16 cellular contexts compared by ENCODE assay signal in the genomic region with DNA sequence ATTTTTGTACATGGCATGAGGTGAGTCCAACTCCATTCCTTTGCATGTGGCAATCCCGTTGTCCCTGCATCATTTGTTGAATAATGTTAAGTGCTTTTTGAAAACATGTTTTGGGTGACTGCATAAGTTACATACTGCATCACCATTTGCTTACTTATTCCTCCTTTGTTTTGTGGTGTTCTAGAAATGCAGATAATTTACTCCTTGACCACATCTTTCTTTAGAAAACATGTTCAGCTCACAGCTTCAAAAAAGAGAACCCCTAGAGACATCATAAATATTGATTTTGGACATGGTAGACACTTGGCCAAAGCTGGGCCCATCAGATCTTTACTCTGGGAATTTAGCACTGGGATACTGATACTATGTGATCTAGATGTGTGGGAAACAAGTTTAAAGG.
"Had no signal": no experiment of that assay in that cellular context is flagged by ENCODE, and none has a peak within 500 bp of the region (broad histone marks: within the 10 kb centered on the region; RNA-seq: fewer than 3 reads in every experiment).

No MANE protein-coding gene starts in this region.

- H3K9me3 ChIP-seq: testis had no signal

- H3K36me3 ChIP-seq: heart left ventricle had no signal

- H3K4me3 Mint-ChIP-seq: activated CD4-positive, alpha-beta memory T cell treated with anti-CD3 and anti-CD28 coated beads for 36 hours; activated naive CD8-positive, alpha-beta T cell treated with anti-CD3 and anti-CD28 coated beads for 36 hours; activated T-cell treated with anti-CD3 and anti-CD28 coated beads, Interleukin-2, amount 50 U/mL, for 4 hours; memory B cell; nephron progenitor cell; stimulated activated naive CD8-positive, alpha-beta T cell treated with anti-CD3 and anti-CD28 coated beads, Interleukin-15, Interleukin-2, amounts not matched to agents 100 ng/mL and 50 ng/mL, for 24 hours had no signal

- H3K4me3 ChIP-seq: heart left ventricle, testis had no signal

- H3K4me1 Mint-ChIP-seq: memory B cell, nephron progenitor cell had no signal

- H3K27me3 Mint-ChIP-seq: activated naive CD8-positive, alpha-beta T cell treated with anti-CD3 and anti-CD28 coated beads for 36 hours; stimulated activated naive CD8-positive, alpha-beta T cell treated with anti-CD3 and anti-CD28 coated beads, Interleukin-15, Interleukin-2, amounts not matched to agents 100 ng/mL and 50 ng/mL, for 24 hours had no signal

- H3K27me3 ChIP-seq: heart left ventricle, testis had no signal

- FAIRE-seq: frontal cortex, islet of Langerhans, urothelium cell line had no signal

- H3K27ac ChIP-seq: testis had no signal

- H3K4me1 ChIP-seq: testis had no signal

- H3K27ac Mint-ChIP-seq: activated CD4-positive, alpha-beta memory T cell treated with anti-CD3 and anti-CD28 coated beads for 36 hours; activated naive CD8-positive, alpha-beta T cell treated with anti-CD3 and anti-CD28 coated beads for 36 hours; memory B cell; nephron progenitor cell had no signal

- DNase-seq: activated CD4-positive, alpha-beta memory T cell treated with anti-CD3 and anti-CD28 coated beads for 36 hours; activated gamma-delta T cell; activated naive CD8-positive, alpha-beta T cell treated with anti-CD3 and anti-CD28 coated beads for 36 hours; activated T-cell treated with anti-CD3 and anti-CD28 coated beads, Interleukin-2, amount 50 U/mL, for 4 hours; aorta; dermis blood vessel endothelial cell; heart left ventricle; nephron progenitor cell; stimulated activated CD4-positive, alpha-beta T cell treated with anti-CD3 and anti-CD28 coated beads, Interleukin-15, amount 100 ng/mL, for 24 hours; stimulated activated CD4-positive, alpha-beta T cell treated with anti-CD3 and anti-CD28 coated beads, Interleukin-4, amount 100 ng/mL, for 24 hours; testis had no signal
